ENCODE assay signal across 11 cellular contexts in genomic region chr6:5506575-5506974, GRCh38.
DNase-seq lines count a peak whose midpoint lies in the region; ATAC-seq lines count a peak whose summit lies in the region.
"Had no signal": no experiment of that assay in that cellular context is flagged by ENCODE, and none has a peak within 500 bp of the region (broad histone marks: within the 10 kb centered on the region; RNA-seq: fewer than 3 reads in every experiment).

No MANE protein-coding gene starts in this region.

- H3K36me3 Mint-ChIP-seq in natural killer cell treated with Interleukin-12 subunit alpha and Interleukin-12 subunit beta and Interleukin-15 and Interleukin-18, amount 100 ng/mL, for 72 hours: no peaks in the 10 kb centered on the region

- ATAC-seq in GM18868 (IDR thresholded peaks at IDR 0.05; ENCODE audit: unreplicated experiment) (peak; percentile 43), GM21723 (IDR thresholded peaks at IDR 0.05; ENCODE audit: unreplicated experiment) (peak; percentile 46), HG03442 (IDR thresholded peaks at IDR 0.05; ENCODE audit: unreplicated experiment) (peak; percentile 26)
- no peak for ATAC-seq in natural killer cell treated with Interleukin-12 subunit alpha and Interleukin-12 subunit beta and Interleukin-15 and Interleukin-18, amount 100 ng/mL, for 72 hours
- ATAC-seq: left lobe of liver had no signal

- H3K27me3 Mint-ChIP-seq in natural killer cell treated with Interleukin-12 subunit alpha and Interleukin-12 subunit beta and Interleukin-15 and Interleukin-18, amount 100 ng/mL, for 72 hours: no peaks in the 10 kb centered on the region

- peaks cover 38 to 39% of the 10 kb centered on the region in 2 donors for H3K4me1 Mint-ChIP-seq in natural killer cell treated with Interleukin-12 subunit alpha and Interleukin-12 subunit beta and Interleukin-15 and Interleukin-18, amount 100 ng/mL, for 72 hours (ENCODE audit: low read depth in 2 of 2)

- DNase-seq in natural killer cell treated with Interleukin-12 subunit alpha and Interleukin-12 subunit beta and Interleukin-15 and Interleukin-18, amount 100 ng/mL, for 72 hours (ENCODE audit: low spot score): no peak
- DNase-seq in stimulated activated CD4-positive, alpha-beta T cell treated with anti-CD3 and anti-CD28 coated beads, Interleukin-15, amount 100 ng/mL, for 24 hours: no peak
- DNase-seq in NCI-H1930 (lab: John Stamatoyannopoulos, UW) (no peak), islet precursor cell (no peak), CD1c-positive myeloid dendritic cell (ENCODE audit: extremely low spot score) (no peak)
- DNase-seq: activated gamma-delta T cell, NCI-H524 treated with DMSO at 0.1 percent for 48 hours had no signal

- peak overlapping the region in 1 of 2 donors; percentile 57 for H3K27ac Mint-ChIP-seq in natural killer cell treated with Interleukin-12 subunit alpha and Interleukin-12 subunit beta and Interleukin-15 and Interleukin-18, amount 100 ng/mL, for 72 hours

- no peaks in the 10 kb centered on the region for H3K9me3 Mint-ChIP-seq in natural killer cell treated with Interleukin-12 subunit alpha and Interleukin-12 subunit beta and Interleukin-15 and Interleukin-18, amount 100 ng/mL, for 72 hours

- H3K4me3 Mint-ChIP-seq in natural killer cell treated with Interleukin-12 subunit alpha and Interleukin-12 subunit beta and Interleukin-15 and Interleukin-18, amount 100 ng/mL, for 72 hours: peak overlapping the region; percentile 61

Comparison
In these comparisons a context has a peak if more than half of its experiments do, and no peak if none do; other contexts are left out.
1. ATAC-seq: peak in GM18868 (single experiment), GM21723 (single experiment) and HG03442 (single experiment); none in natural killer cell treated with Interleukin-12 subunit alpha and Interleukin-12 subunit beta and Interleukin-15 and Interleukin-18, amount 100 ng/mL, for 72 hours (0 of 2).